In genomic region chr17:82603981-82604448, GRCh38 we compare ENCODE assay signal across 1 cellular context.
TF ChIP-seq lines count a peak whose summit lies in the region.

No MANE protein-coding gene starts in this region.

TF ChIP-seq in GM12878, 131 proteins besides CTCF, POLR2A, EP300 and RAD21 (continued from another document):
- no peak for TF ChIP-seq PML (IDR thresholded peaks at IDR 0.05; ENCODE audit: low read length)
- no peak for TF ChIP-seq CREM (IDR thresholded peaks at IDR 0.05; ENCODE audit: low read depth)
- no peak for TF ChIP-seq PKNOX1 (IDR thresholded peaks at IDR 0.05)
- no peak for TF ChIP-seq RELB (IDR thresholded peaks at IDR 0.05; ENCODE audit: low read depth)
- TF ChIP-seq KDM1A (IDR thresholded peaks at IDR 0.05; ENCODE audit: borderline replicate concordance): no peak
- TF ChIP-seq BRCA1 (IDR thresholded peaks at IDR 0.05; ENCODE audit: low read depth, low read length): no peak
- TF ChIP-seq JUNB (IDR thresholded peaks at IDR 0.05): no peak
- TF ChIP-seq NKRF (conservative IDR thresholded peaks at IDR 0.05): no peak
- no peak for TF ChIP-seq FOXK2 (IDR thresholded peaks at IDR 0.05)
- no peak for TF ChIP-seq SREBF2 (IDR thresholded peaks at IDR 0.05; ENCODE audit: low read length)
- no peak for TF ChIP-seq FOXM1 (IDR thresholded peaks at IDR 0.05; ENCODE audit: low read depth, low read length)
